Comparison of ENCODE assay signal across 10 cellular contexts in genomic region chr22:24593810-24594568, GRCh38. TPM values are rescaled to one million over a fixed set of nuclear protein-coding genes. Genes with fewer than 3 reads are reported as not detected.
DNase-seq lines count a peak whose midpoint lies in the region; ATAC-seq and TF ChIP-seq lines count a peak whose summit lies in the region.
"Had no signal": no experiment of that assay in that cellular context is flagged by ENCODE, and none has a peak within 500 bp of the region (broad histone marks: within the 10 kb centered on the region; RNA-seq: fewer than 3 reads in every experiment).

No MANE protein-coding gene starts in this region.

- H3K27me3 Mint-ChIP-seq in T-helper 2 cell treated with Interferon-gamma antibody and Interleukin-4, amounts not matched to agents 5 μg/mL and 100 μg/mL, for 36 hours (ENCODE audit: low read depth) = no peaks in the 10 kb centered on the region

- H3K27ac Mint-ChIP-seq in T-helper 2 cell treated with Interferon-gamma antibody and Interleukin-4, amounts not matched to agents 5 μg/mL and 100 μg/mL, for 36 hours = no peak overlapping the region

- H3K36me3 Mint-ChIP-seq in T-helper 2 cell treated with Interferon-gamma antibody and Interleukin-4, amounts not matched to agents 5 μg/mL and 100 μg/mL, for 36 hours (ENCODE audit: low read depth) = no peaks in the 10 kb centered on the region

- peaks cover 1% of the 10 kb centered on the region for H3K4me1 Mint-ChIP-seq in T-helper 2 cell treated with Interferon-gamma antibody and Interleukin-4, amounts not matched to agents 5 μg/mL and 100 μg/mL, for 36 hours (ENCODE audit: low read depth)

- H3K27ac ChIP-seq in right lobe of liver (peak overlapping the region; percentile 44 to 91 (median 88)), testis (peak overlapping the region; percentile 82 to 88)

- TF ChIP-seq CTCF in right lobe of liver (IDR thresholded peaks at IDR 0.05) (no peak), testis (IDR thresholded peaks at IDR 0.05) (no peak)

- WGBS in right lobe of liver (ENCODE audit: insufficient coverage, low coverage, low lambda C conversion rate, missing lambda C conversion rate) = 17% methylated on average over 8 of the region's 16 CpGs
- WGBS in testis, 2 donors = 52 to 53% methylated on average over 11 to 16 of the region's 16 CpGs

- no peak for DNase-seq in T-helper 2 cell treated with Interferon-gamma antibody and Interleukin-4, amounts not matched to agents 5 μg/mL and 100 μg/mL, for 36 hours (ENCODE audit: low spot score)
- DNase-seq in T-helper 2 cell = no peak
- no peak for DNase-seq in adipocyte (ENCODE audit: low read depth)
- peak; percentile 62 to 92 (median 91) for DNase-seq in right lobe of liver
- DNase-seq in testis = no peak
- no peak for DNase-seq in NK-92 treated with Interleukin-12 subunit alpha and Interleukin-12 subunit beta, amount 100 ng/mL, for 24 hours (lab: John Stamatoyannopoulos, UW)
- DNase-seq in pons (ENCODE audit: low spot score) = no peak
- DNase-seq: effector memory CD4-positive, alpha-beta T cell; MM.1S had no signal

- H3K9ac ChIP-seq in adipocyte (ENCODE audit: low read length) = peak overlapping the region; percentile 75

- H3K9me3 ChIP-seq in adipocyte (ENCODE audit: control insufficient read depth, low read length) = no peaks in the 10 kb centered on the region
- H3K9me3 ChIP-seq in right lobe of liver = no peaks in the 10 kb centered on the region
- no peaks in the 10 kb centered on the region for H3K9me3 ChIP-seq in testis

- intact Hi-C loops in right lobe of liver (cut with DNase I) (no loop called here), testis (cut with DNase I; ENCODE audit: low total_unique reads) (no loop called here)

- H3K9me3 Mint-ChIP-seq in T-helper 2 cell treated with Interferon-gamma antibody and Interleukin-4, amounts not matched to agents 5 μg/mL and 100 μg/mL, for 36 hours = no peaks in the 10 kb centered on the region

- H3K4me3 Mint-ChIP-seq in T-helper 2 cell treated with Interferon-gamma antibody and Interleukin-4, amounts not matched to agents 5 μg/mL and 100 μg/mL, for 36 hours = peak overlapping the region; percentile 66

- H3K36me3 ChIP-seq in adipocyte (ENCODE audit: control insufficient read depth, insufficient read depth, low read length, severe bottlenecking) (no peaks in the 10 kb centered on the region), right lobe of liver (peaks cover 0 to 2% (median 0%) of the 10 kb centered on the region in 4 donors), testis (ENCODE audit: low read depth, missing control alignments) (no peaks in the 10 kb centered on the region)

- TF ChIP-seq POLR2A in right lobe of liver (IDR thresholded peaks at IDR 0.05) (peak; percentile 38), testis (IDR thresholded peaks at IDR 0.05) (no peak)

- peaks cover 3% of the 10 kb centered on the region for H3K4me1 ChIP-seq in adipocyte (ENCODE audit: control insufficient read depth, insufficient read depth, low read length)
- peaks cover 0 to 28% (median 9%) of the 10 kb centered on the region in 4 donors for H3K4me1 ChIP-seq in right lobe of liver
- peaks cover 40% of the 10 kb centered on the region for H3K4me1 ChIP-seq in testis

- ATAC-seq in right lobe of liver (peak; percentile 66 to 78 (median 78)), GM18861 (IDR thresholded peaks at IDR 0.05; ENCODE audit: unreplicated experiment) (no peak)

- H3K27me3 ChIP-seq in adipocyte (replicated peaks; ENCODE audit: control insufficient read depth, insufficient read depth, low read length) (no peaks in the 10 kb centered on the region), right lobe of liver (no peaks in the 10 kb centered on the region), testis (no peaks in the 10 kb centered on the region)

- H3K4me3 ChIP-seq in adipocyte (ENCODE audit: low read length) (no peak overlapping the region), right lobe of liver (peak overlapping the region in 2 of 3 donors; percentile 70 to 83), testis (no peak overlapping the region)

RNA-seq across cellular contexts. Expression of gene LRRC75B, which starts 1.1 kb away (rescaled TPM):
- total RNA-seq in right lobe of liver = 10 to 100 TPM; 11.8 to 28.0 (median 21.5) TPM
- total RNA-seq in testis = 100 to 1,000 TPM; 120 to 162 TPM
- polyA plus RNA-seq in testis (ENCODE audit: insufficient read depth, low read depth, low replicate concordance) = 33.0 TPM

RNA-seq across cellular contexts. Expression of gene GGT1, which starts 9.0 kb away (rescaled TPM):
- total RNA-seq in right lobe of liver (100 to 1,000 TPM in 5 of 6 experiments, 10 to 100 TPM in 1; 97.6 to 154 (median 140) TPM), testis (10 to 100 TPM; 75.3 to 78.2 TPM)
- 23.1 TPM for polyA plus RNA-seq in testis (ENCODE audit: insufficient read depth, low read depth, low replicate concordance)

RNA-seq across cellular contexts. Expression of gene SNRPD3, which starts 38.2 kb away (rescaled TPM):
- total RNA-seq in right lobe of liver = 100 to 1,000 TPM in 2 of 6 experiments, 10 to 100 TPM in 4; 43.3 to 180 (median 53.4) TPM
- 100 to 1,000 TPM; 117 to 175 TPM for total RNA-seq in testis
- polyA plus RNA-seq in testis (ENCODE audit: insufficient read depth, low read depth, low replicate concordance) = 75.5 TPM

RNA-seq across cellular contexts. Expression of gene GUCD1, which starts 39.1 kb away (rescaled TPM):
- 100 to 1,000 TPM in 5 of 6 experiments, 10 to 100 TPM in 1; 94.0 to 281 (median 213) TPM for total RNA-seq in right lobe of liver
- 100 to 1,000 TPM in 1 of 2 donors, 10 to 100 TPM in 1; 91.7 to 123 TPM for total RNA-seq in testis
- polyA plus RNA-seq in testis (ENCODE audit: insufficient read depth, low read depth, low replicate concordance) = 93.6 TPM

Comparison
In these comparisons a context has a peak if more than half of its experiments do, and no peak if none do; other contexts are left out.
1. DNase-seq: peak in right lobe of liver (3 of 3); none in T-helper 2 cell treated with Interferon-gamma antibody and Interleukin-4, amounts not matched to agents 5 μg/mL and 100 μg/mL, for 36 hours (single experiment), T-helper 2 cell (0 of 5), adipocyte (single experiment), testis (single experiment), NK-92 treated with Interleukin-12 subunit alpha and Interleukin-12 subunit beta, amount 100 ng/mL, for 24 hours (single experiment) and pons (single experiment).
2. H3K4me3 ChIP-seq: peak in right lobe of liver (2 of 3); none in adipocyte (single experiment) and testis (0 of 2).
3. RNA of gene LRRC75B, which starts 1.1 kb away (total RNA-seq): 120 to 162 TPM in testis; 11.8 to 28.0 TPM in right lobe of liver; every median in the first group is over 4 times any median in the second.